24 cellular contexts compared by ENCODE assay signal in genomic region chr1:178243119-178243518, GRCh38.
DNase-seq lines count a peak whose midpoint lies in the region; ATAC-seq and TF ChIP-seq lines count a peak whose summit lies in the region.
"Had no signal": no experiment of that assay in that cellular context is flagged by ENCODE, and none has a peak within 500 bp of the region (broad histone marks: within the 10 kb centered on the region; RNA-seq: fewer than 3 reads in every experiment).

No MANE protein-coding gene starts in this region.

- no peak for ATAC-seq in Panc1
- ATAC-seq in HG02588 (IDR thresholded peaks at IDR 0.05; ENCODE audit: unreplicated experiment), result no peak

- H3K9me3 Mint-ChIP-seq in endodermal cell, result peaks cover 26% of the 10 kb centered on the region

- POLR2A ChIA-PET in Panc1 (lab: Charles Lee), result interaction anchor here (0.7 kb wide), 1 partner anchor 740 kb away, joined by 12 read pairs; no protein-coding TSS in a partner anchor

- no peaks in the 10 kb centered on the region for H3K27me3 Mint-ChIP-seq in endodermal cell (ENCODE audit: insufficient read depth)
- H3K27me3 Mint-ChIP-seq: CD4-positive, CD25-positive, alpha-beta regulatory T cell had no signal

- no peaks in the 10 kb centered on the region for H3K27me3 ChIP-seq in Panc1 (ENCODE audit: control insufficient read depth, insufficient read depth, low read length)
- no peaks in the 10 kb centered on the region for H3K27me3 ChIP-seq in endodermal cell (ENCODE audit: control insufficient read depth, insufficient read depth, low read length, poor library complexity, severe bottlenecking)
- H3K27me3 ChIP-seq: BE2C had no signal

- no peaks in the 10 kb centered on the region for H3K36me3 ChIP-seq in Panc1 (ENCODE audit: control insufficient read depth, insufficient read depth, low read length)
- H3K36me3 ChIP-seq in endodermal cell (ENCODE audit: control insufficient read depth, insufficient read depth, low read length), result no peaks in the 10 kb centered on the region
- H3K36me3 ChIP-seq: BE2C had no signal

- no peak overlapping the region for H3K4me3 Mint-ChIP-seq in endodermal cell
- H3K4me3 Mint-ChIP-seq: CD4-positive, CD25-positive, alpha-beta regulatory T cell had no signal

- no peak overlapping the region for H3K27ac Mint-ChIP-seq in endodermal cell
- H3K27ac Mint-ChIP-seq: CD4-positive, CD25-positive, alpha-beta regulatory T cell had no signal

- H3K36me3 Mint-ChIP-seq in endodermal cell (ENCODE audit: low read depth), result peaks cover 10% of the 10 kb centered on the region
- H3K36me3 Mint-ChIP-seq: CD4-positive, CD25-positive, alpha-beta regulatory T cell had no signal

- H3K27ac ChIP-seq in Panc1 (ENCODE audit: low read length) (peak overlapping the region; percentile 48; the same call in 1 of the 2 replicates), endodermal cell (ENCODE audit: low read depth, low read length) (no peak overlapping the region)

- DNase-seq in DMS 273 (lab: John Stamatoyannopoulos, UW; ENCODE audit: unreplicated experiment) (peak; percentile 30), DMS 273 treated with DMSO at 0.1 percent for 48 hours (lab: John Stamatoyannopoulos, UW) (no peak), Panc1 (ENCODE audit: low read depth, low spot score) (no peak), endodermal cell (no peak), NCI-H226 (no peak), NCI-H1105 treated with DMSO at 0.1 percent for 48 hours (lab: John Stamatoyannopoulos, UW) (no peak), GM20000 (ENCODE audit: low spot score) (no peak)
- DNase-seq: 8988T; BE2C; CD4-positive, CD25-positive, alpha-beta regulatory T cell; COR-L47; EL; GOT3; Kasumi-1; MM.1S; NCI-H1092; NCI-H146; NCI-H2029 treated with DMSO at 0.1 percent for 48 hours; NCI-H2171 treated with DMSO at 0.1 percent for 48 hours; NCI-H446 treated with DMSO at 0.1 percent for 48 hours; NCI-H748 treated with DMSO at 0.1 percent for 48 hours; NK-92 treated with Interleukin-12 subunit alpha and Interleukin-12 subunit beta, amount 100 ng/mL, for 24 hours; RPMI8226 had no signal

- H3K9ac ChIP-seq in endodermal cell (ENCODE audit: extremely low read depth, low read length, poor library complexity, severe bottlenecking), result no peak overlapping the region

- intact Hi-C loops in Panc1 (cut with micrococcal nuclease; ENCODE audit: unreplicated experiment), result no loop called here

- peaks cover 3% of the 10 kb centered on the region; the same call in 1 of the 2 replicates for H3K9me3 ChIP-seq in Panc1 (ENCODE audit: control insufficient read depth, insufficient read depth, low read depth, low read length)
- peaks cover 3% of the 10 kb centered on the region for H3K9me3 ChIP-seq in endodermal cell (ENCODE audit: control insufficient read depth, low read length)
- H3K9me3 ChIP-seq: BE2C had no signal

- no peaks in the 10 kb centered on the region for H3K4me1 Mint-ChIP-seq in endodermal cell
- H3K4me1 Mint-ChIP-seq: CD4-positive, CD25-positive, alpha-beta regulatory T cell had no signal

- H3K4me3 ChIP-seq in Panc1 (ENCODE audit: low read depth in 2 of 2, low read length in 2 of 2) (no peak overlapping the region), endodermal cell (ENCODE audit: low read length) (no peak overlapping the region)

- no TSS peak for BruUV-seq in Panc1 (replicated peaks; lab: Mats Ljungman, UMichigan)

- CTCF ChIA-PET in Panc1 (lab: Charles Lee), result no interaction called here

- peaks cover 41% of the 10 kb centered on the region for H3K4me1 ChIP-seq in Panc1 (ENCODE audit: control insufficient read depth, insufficient read depth, low read length)
- H3K4me1 ChIP-seq in endodermal cell (ENCODE audit: control insufficient read depth, insufficient read depth, low read length), result no peaks in the 10 kb centered on the region
- H3K4me1 ChIP-seq: BE2C had no signal

- in situ Hi-C loops in Panc1 (cut with HindIII; ENCODE audit: low pct_unique_long_range_greater_than_20kb, low sequenced_read_pairs), result no loop called here

- no peak for TF ChIP-seq CTCF in Panc1 (IDR thresholded peaks at IDR 0.05)
- peak; percentile 32 for TF ChIP-seq CTCF in endodermal cell (conservative IDR thresholded peaks at IDR 0.05)
- no peak for TF ChIP-seq CTCF in GM20000 (IDR thresholded peaks at IDR 0.05; ENCODE audit: extremely low read depth, missing control alignments)

- 86% methylated on average over 1 of the region's 1 CpG; no CpG with 5 or more reads in 1 of the 2 experiments for WGBS in endodermal cell (ENCODE audit: insufficient coverage in 1 of 2, insufficient read length in 1 of 2), 2 experiments
